Comparison of ENCODE assay signal across 8 cellular contexts in the genomic region with DNA sequence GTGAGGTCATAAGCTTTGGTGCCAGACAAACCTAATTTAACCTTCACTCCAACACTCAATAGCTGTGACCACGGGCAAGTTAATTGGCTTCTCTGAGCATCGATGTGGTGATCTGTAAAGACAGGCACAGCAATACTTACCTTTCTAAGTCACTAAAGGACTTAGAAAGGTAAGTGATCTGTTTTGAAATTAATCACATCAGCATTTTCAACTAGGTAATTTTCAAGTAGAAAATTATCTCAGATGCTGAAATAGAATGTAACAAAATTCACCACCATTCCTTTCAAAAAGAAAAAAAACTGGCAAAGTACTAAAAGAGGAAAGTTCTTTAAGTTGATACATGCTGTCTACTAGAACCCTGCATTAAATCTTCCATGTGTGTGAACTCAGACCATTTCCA.
"Had no signal": no experiment of that assay in that cellular context is flagged by ENCODE, and none has a peak within 500 bp of the region (broad histone marks: within the 10 kb centered on the region; RNA-seq: fewer than 3 reads in every experiment).

No MANE protein-coding gene starts in this region.

- H3K36me3 ChIP-seq: HAP-1 had no signal

- H3K4me1 ChIP-seq: HAP-1 had no signal

- H3K9me3 ChIP-seq: HAP-1 had no signal

- DNase-seq: GOT3, H7, HFFc6, IMR-90, KBM-7 had no signal

- ATAC-seq: HCT116 had no signal

- H3K27ac ChIP-seq: HL-60 had no signal

- H3K4me3 ChIP-seq: HAP-1 had no signal
